In the genomic region with DNA sequence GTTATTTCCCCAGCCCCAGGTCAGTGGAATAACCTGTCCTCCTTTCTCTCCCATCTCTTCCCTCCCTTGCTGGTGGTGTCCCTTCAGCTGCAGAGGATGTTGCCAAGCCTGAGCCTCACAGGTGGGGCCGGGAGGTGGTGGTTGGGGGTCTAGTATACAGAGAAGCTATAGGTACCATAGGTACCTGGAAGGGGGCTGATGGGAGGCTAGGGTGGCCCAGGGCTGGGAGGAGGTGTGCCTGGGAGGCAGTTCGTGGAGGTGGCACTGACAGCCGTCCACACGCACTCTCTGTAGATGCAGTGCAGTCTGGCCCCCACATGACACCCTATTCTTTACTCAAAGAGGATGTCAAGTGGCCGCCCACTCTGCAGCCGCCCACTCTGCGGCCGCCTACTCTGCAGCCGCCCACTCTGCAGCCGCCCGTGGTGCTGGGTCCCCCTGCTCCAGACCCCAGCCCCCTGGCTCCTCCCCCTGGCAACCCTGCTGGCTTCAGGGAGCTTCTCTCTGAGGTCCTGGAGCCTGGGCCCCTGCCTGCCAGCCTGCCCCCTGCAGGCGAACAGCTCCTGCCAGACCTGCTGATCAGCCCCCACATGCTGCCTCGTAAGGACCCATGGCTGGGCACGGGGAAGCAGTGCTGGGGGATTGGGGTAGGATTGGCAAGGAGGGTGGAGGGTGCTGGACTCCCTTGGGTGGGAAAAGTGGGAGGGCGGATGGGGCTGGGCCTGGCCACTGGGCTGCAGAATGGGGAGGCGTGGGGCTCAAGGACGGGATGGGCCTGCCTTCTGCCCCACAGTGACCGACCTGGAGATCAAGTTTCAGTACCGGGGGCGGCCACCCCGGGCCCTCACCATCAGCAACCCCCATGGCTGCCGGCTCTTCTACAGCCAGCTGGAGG, we compare ENCODE assay signal across 11 cellular contexts. TPM values are rescaled to one million over a fixed set of nuclear protein-coding genes. Genes with fewer than 3 reads are reported as not detected.
A peak's percentile ranks its signal among the peaks of the same experiment; 100 is the strongest.
DNase-seq lines count a peak whose midpoint lies in the region; ATAC-seq and TF ChIP-seq lines count a peak whose summit lies in the region.
"Had no signal": no experiment of that assay in that cellular context is flagged by ENCODE, and none has a peak within 500 bp of the region (broad histone marks: within the 10 kb centered on the region; RNA-seq: fewer than 3 reads in every experiment).

No MANE protein-coding gene starts in this region.

- no peak overlapping the region for H3K9ac ChIP-seq in MM.1S (ENCODE audit: low read length)

- no peak overlapping the region for H3K4me2 ChIP-seq in MM.1S (ENCODE audit: low read depth, low read length)

- H2AFZ ChIP-seq in MM.1S (ENCODE audit: low read length) = no peak overlapping the region

- H3F3A ChIP-seq in MM.1S (ENCODE audit: insufficient read depth, low read length) = no peaks in the 10 kb centered on the region

- POLR2A ChIA-PET in activated CD4-positive, alpha-beta T cell treated with anti-CD3 and anti-CD28 coated beads for 36 hours (lab: Charles Lee) = no interaction called here

- H3K4me3 ChIP-seq in MM.1S (ENCODE audit: low read length) = no peak overlapping the region
- no peak overlapping the region for H3K4me3 ChIP-seq in lower leg skin (ENCODE audit: low read depth, poor library complexity, severe bottlenecking)
- H3K4me3 ChIP-seq: thoracic aorta had no signal

- H3K27me3 ChIP-seq in MM.1S (replicated peaks; ENCODE audit: insufficient read depth, low read length) = no peaks in the 10 kb centered on the region

- WGBS in lower leg skin, 2 donors = 76 to 84% methylated on average over 18 to 22 of the region's 22 CpGs

- H3K27ac ChIP-seq in MM.1S (ENCODE audit: low read length) = no peak overlapping the region
- H3K27ac ChIP-seq: thoracic aorta had no signal

- peak; percentile 37 for ATAC-seq in activated CD4-positive, alpha-beta T cell treated with anti-CD3 and anti-CD28 coated beads for 36 hours
- peak; percentile 42 for ATAC-seq in stimulated activated memory B cell treated with anti-CD40 and anti-IgM and Interleukin-4, amounts not matched to agents 10 μg/mL and 1 μg/mL and 100 μg/mL, for 72 hours

- no peaks in the 10 kb centered on the region for H4K20me1 ChIP-seq in MM.1S (ENCODE audit: insufficient read depth, low read length)

- CTCF ChIA-PET in activated CD4-positive, alpha-beta T cell treated with anti-CD3 and anti-CD28 coated beads for 36 hours (lab: Charles Lee) = interaction anchor here (0.6 to 1.7 kb wide), 5 partner anchors 8 to 135 kb away, joined by 3 to 4 read pairs (median 3); no protein-coding TSS in a partner anchor

- H3K36me3 Mint-ChIP-seq in activated CD4-positive, alpha-beta T cell treated with anti-CD3 and anti-CD28 coated beads for 36 hours (ENCODE audit: low read depth) = peaks cover 3% of the 10 kb centered on the region
- H3K36me3 Mint-ChIP-seq in endothelial cell (ENCODE audit: low read depth, unreplicated experiment) = peaks cover 11% of the 10 kb centered on the region
- H3K36me3 Mint-ChIP-seq in stimulated activated memory B cell treated with anti-CD40 and anti-IgM and Interleukin-4, amounts not matched to agents 10 μg/mL and 1 μg/mL and 100 μg/mL, for 72 hours = peaks cover 85% of the 10 kb centered on the region

- no peak overlapping the region for H3K27ac Mint-ChIP-seq in activated CD4-positive, alpha-beta T cell treated with anti-CD3 and anti-CD28 coated beads for 36 hours
- H3K27ac Mint-ChIP-seq in endothelial cell (ENCODE audit: unreplicated experiment) = no peak overlapping the region
- H3K27ac Mint-ChIP-seq in stimulated activated memory B cell treated with anti-CD40 and anti-IgM and Interleukin-4, amounts not matched to agents 10 μg/mL and 1 μg/mL and 100 μg/mL, for 72 hours = peak overlapping the region; percentile 59
- H3K27ac Mint-ChIP-seq: nephron had no signal

- H3K4me1 Mint-ChIP-seq in activated CD4-positive, alpha-beta T cell treated with anti-CD3 and anti-CD28 coated beads for 36 hours = no peaks in the 10 kb centered on the region
- H3K4me1 Mint-ChIP-seq in endothelial cell (ENCODE audit: unreplicated experiment) = no peaks in the 10 kb centered on the region
- peaks cover 67% of the 10 kb centered on the region for H3K4me1 Mint-ChIP-seq in stimulated activated memory B cell treated with anti-CD40 and anti-IgM and Interleukin-4, amounts not matched to agents 10 μg/mL and 1 μg/mL and 100 μg/mL, for 72 hours
- H3K4me1 Mint-ChIP-seq: nephron had no signal

- peaks cover 8% of the 10 kb centered on the region; the same call in 1 of the 2 replicates for H3K36me3 ChIP-seq in MM.1S (replicated peaks; ENCODE audit: insufficient read depth, low read length)
- H3K36me3 ChIP-seq: thoracic aorta had no signal

- intact Hi-C loops in activated CD4-positive, alpha-beta T cell treated with anti-CD3 and anti-CD28 coated beads for 36 hours (cut with DNase I, micrococcal nuclease) = no loop called here
- intact Hi-C loops in lower leg skin (cut with DNase I; ENCODE audit: low total_unique reads) = no loop called here

- H3K9me3 ChIP-seq in MM.1S (replicated peaks; ENCODE audit: insufficient read depth, low read length) = no peaks in the 10 kb centered on the region
- H3K9me3 ChIP-seq: thoracic aorta had no signal

- no peak overlapping the region for H3K4me3 Mint-ChIP-seq in activated CD4-positive, alpha-beta T cell treated with anti-CD3 and anti-CD28 coated beads for 36 hours
- H3K4me3 Mint-ChIP-seq in endothelial cell (ENCODE audit: unreplicated experiment) = no peak overlapping the region
- H3K4me3 Mint-ChIP-seq in stimulated activated memory B cell treated with anti-CD40 and anti-IgM and Interleukin-4, amounts not matched to agents 10 μg/mL and 1 μg/mL and 100 μg/mL, for 72 hours = peak overlapping the region; percentile 9
- H3K4me3 Mint-ChIP-seq: nephron had no signal

- TF ChIP-seq CTCF in MM.1S (IDR thresholded peaks at IDR 0.05; ENCODE audit: low read length) (peak; percentile 46), endothelial cell (IDR thresholded peaks at IDR 0.05; ENCODE audit: unreplicated experiment) (peak; percentile 26), lower leg skin (IDR thresholded peaks at IDR 0.05) (no peak)

- DNase-seq in activated CD4-positive, alpha-beta T cell treated with anti-CD3 and anti-CD28 coated beads for 36 hours = peak; percentile 34
- no peak for DNase-seq in activated CD4-positive, alpha-beta T cell treated with anti-CD3 and anti-CD28 coated beads, Interleukin-2, amount 50 U/mL, for 4 hours
- DNase-seq in MM.1S = no peak
- DNase-seq in endothelial cell (ENCODE audit: low spot score) = no peak
- no peak for DNase-seq in lower leg skin (ENCODE audit: low spot score in 2 of 2)
- DNase-seq in LoVo (ENCODE audit: low spot score) = no peak
- no peak for DNase-seq in activated gamma-delta T cell (lab: John Stamatoyannopoulos, UW)
- DNase-seq: stimulated activated CD4-positive, alpha-beta T cell treated with anti-CD3 and anti-CD28 coated beads, Interleukin-4, amount 100 ng/mL, for 24 hours had no signal

- H3K79me2 ChIP-seq in MM.1S (ENCODE audit: low read length) = peaks cover 41% of the 10 kb centered on the region

- no peaks in the 10 kb centered on the region for H3K9me2 ChIP-seq in MM.1S (replicated peaks; ENCODE audit: insufficient read depth, low read length)

- H3K9me3 Mint-ChIP-seq in activated CD4-positive, alpha-beta T cell treated with anti-CD3 and anti-CD28 coated beads for 36 hours (ENCODE audit: low read depth) = no peaks in the 10 kb centered on the region
- no peaks in the 10 kb centered on the region for H3K9me3 Mint-ChIP-seq in endothelial cell (ENCODE audit: unreplicated experiment)
- H3K9me3 Mint-ChIP-seq in stimulated activated memory B cell treated with anti-CD40 and anti-IgM and Interleukin-4, amounts not matched to agents 10 μg/mL and 1 μg/mL and 100 μg/mL, for 72 hours = no peaks in the 10 kb centered on the region
- H3K9me3 Mint-ChIP-seq: nephron had no signal

- no peaks in the 10 kb centered on the region for H3K27me3 Mint-ChIP-seq in activated CD4-positive, alpha-beta T cell treated with anti-CD3 and anti-CD28 coated beads for 36 hours
- peaks cover 5% of the 10 kb centered on the region for H3K27me3 Mint-ChIP-seq in endothelial cell (ENCODE audit: unreplicated experiment)
- no peaks in the 10 kb centered on the region for H3K27me3 Mint-ChIP-seq in stimulated activated memory B cell treated with anti-CD40 and anti-IgM and Interleukin-4, amounts not matched to agents 10 μg/mL and 1 μg/mL and 100 μg/mL, for 72 hours

- TF ChIP-seq POLR2A in lower leg skin (IDR thresholded peaks at IDR 0.05) = no peak

- H3K4me1 ChIP-seq in MM.1S (ENCODE audit: low read length) = peaks cover under 1% of the 10 kb centered on the region; the same call in 1 of the 2 replicates

RNA-seq across cellular contexts. Expression of gene IRF5, which starts 9.5 kb away (rescaled TPM):
- 1 to 10 TPM; 7.2 to 8.5 TPM for total RNA-seq in activated CD4-positive, alpha-beta T cell treated with anti-CD3 and anti-CD28 coated beads for 36 hours
- total RNA-seq in endothelial cell (ENCODE audit: unreplicated experiment) = 3.9 TPM
- total RNA-seq in lower leg skin = 10 to 100 TPM; 13.5 to 23.4 (median 15.6) TPM

RNA-seq across cellular contexts. Expression of gene KCP, which starts 36.7 kb away (rescaled TPM):
- not detected for total RNA-seq in activated CD4-positive, alpha-beta T cell treated with anti-CD3 and anti-CD28 coated beads for 36 hours
- total RNA-seq in endothelial cell (ENCODE audit: unreplicated experiment) = 4.3 TPM
- total RNA-seq in lower leg skin = under 1 TPM in 3 of 4 donors, not detected in 1; 0.07 to 0.68 (median 0.21) TPM

Comparison
In these comparisons a context has a peak if more than half of its experiments do, and no peak if none do; other contexts are left out.
1. CTCF ChIP-seq: peak in MM.1S (single experiment) and endothelial cell (single experiment); none in lower leg skin (0 of 3).